31 cellular contexts compared by ENCODE assay signal in the genomic region with DNA sequence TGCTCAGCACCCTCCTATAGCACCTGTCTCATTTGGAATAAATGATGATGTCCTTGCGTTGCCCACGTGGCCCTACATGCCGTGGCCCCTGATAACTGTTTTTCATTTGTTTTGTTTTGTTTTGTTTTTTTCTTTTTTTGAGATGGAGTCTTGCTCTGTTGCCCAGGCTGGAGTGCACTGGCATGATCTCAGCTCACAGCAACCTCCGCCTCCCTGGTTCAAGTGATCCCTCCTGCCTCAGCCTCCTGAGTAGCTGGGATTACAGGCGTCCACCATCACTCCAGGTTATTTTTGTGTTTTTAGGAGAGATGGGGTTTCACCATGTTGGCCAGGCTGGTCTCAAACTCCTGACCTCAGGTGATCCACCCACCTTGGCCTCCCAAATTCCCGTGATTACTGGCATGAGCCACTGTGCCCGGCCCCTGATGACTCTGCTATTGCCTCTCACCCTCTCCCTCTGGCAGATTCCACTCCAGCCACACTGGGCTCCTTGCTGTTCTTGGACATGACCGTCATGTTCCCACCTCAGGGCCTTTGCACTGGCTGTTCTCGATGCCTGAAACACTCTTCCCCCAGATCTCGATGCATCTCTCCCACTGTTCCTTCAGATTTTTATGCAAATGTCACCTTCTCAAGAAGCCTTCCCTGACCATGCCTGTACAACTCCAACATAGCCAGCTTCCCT. TPM values are rescaled to one million over a fixed set of nuclear protein-coding genes. Genes with fewer than 3 reads are reported as not detected.
"Had no signal": no experiment of that assay in that cellular context is flagged by ENCODE, and none has a peak within 500 bp of the region (broad histone marks: within the 10 kb centered on the region; RNA-seq: fewer than 3 reads in every experiment).

No MANE protein-coding gene starts in this region.

- H3K9me3 Mint-ChIP-seq: activated naive CD4-positive, alpha-beta T cell treated with anti-CD3 and anti-CD28 coated beads, Interleukin-2, amount 50 U/mL, for 72 hours; activated naive CD8-positive, alpha-beta T cell treated with anti-CD3 and anti-CD28 coated beads, Interleukin-2, amount 10 ng/mL, durations not matched to agents 7 days and 5 days; activated T-helper 17 cell treated with anti-CD3 and anti-CD28 coated beads, Interleukin-2, amount 50 U/mL, for 72 hours; central memory CD8-positive, alpha-beta T cell had no signal

- H3K27ac ChIP-seq: brain microvascular endothelial cell, coronary artery, esophagus muscularis mucosa, foreskin keratinocyte, gastrocnemius medialis, heart left ventricle had no signal

- ATAC-seq: activated CD4-positive, alpha-beta T cell treated with anti-CD3 and anti-CD28 coated beads for 36 hours; activated CD8-positive, alpha-beta memory T cell treated with anti-CD3 and anti-CD28 coated beads, Interleukin-2, amount 10 ng/mL, durations not matched to agents 7 days and 5 days; activated CD8-positive, alpha-beta T cell treated with anti-CD3 and anti-CD28 coated beads, Interleukin-2, amount 10 ng/mL, durations not matched to agents 7 days and 5 days; activated naive CD4-positive, alpha-beta T cell treated with anti-CD3 and anti-CD28 coated beads, Interleukin-2, amount 50 U/mL, for 72 hours; activated T-helper 17 cell treated with anti-CD3 and anti-CD28 coated beads, Interleukin-2, amount 50 U/mL, for 72 hours; effector memory CD8-positive, alpha-beta T cell; foreskin keratinocyte; gastrocnemius medialis; heart left ventricle had no signal

- H3K9me3 ChIP-seq: esophagus muscularis mucosa, gastrocnemius medialis, heart left ventricle had no signal

- H3K27me3 Mint-ChIP-seq: activated CD4-positive, alpha-beta T cell treated with anti-CD3 and anti-CD28 coated beads for 36 hours; activated CD8-positive, alpha-beta memory T cell treated with anti-CD3 and anti-CD28 coated beads, Interleukin-2, amount 10 ng/mL, durations not matched to agents 7 days and 5 days; activated T-helper 17 cell treated with anti-CD3 and anti-CD28 coated beads, Interleukin-2, amount 50 U/mL, for 72 hours had no signal

- H3K27me3 ChIP-seq: brain microvascular endothelial cell, foreskin keratinocyte, heart left ventricle had no signal

- H3K4me3 ChIP-seq: coronary artery, esophagus muscularis mucosa, gastrocnemius medialis, heart left ventricle had no signal

- DNase-seq: activated CD4-positive, alpha-beta T cell treated with anti-CD3 and anti-CD28 coated beads for 36 hours; activated CD4-positive, alpha-beta T cell treated with anti-CD3 and anti-CD28 coated beads, Interleukin-2, amount 50 U/mL, for 1 hour; activated CD4-positive, alpha-beta T cell treated with anti-CD3 and anti-CD28 coated beads, Interleukin-2, amount 50 U/mL, for 48 hours; activated CD4-positive, CD25-positive, alpha-beta regulatory T cell; activated CD4-positive, CD25-positive, alpha-beta regulatory T cell treated with anti-CD3 and anti-CD28 coated beads, Interleukin-2, amount 50 U/mL, for 72 hours; activated CD8-positive, alpha-beta memory T cell treated with anti-CD3 and anti-CD28 coated beads, Interleukin-2, amount 10 ng/mL, durations not matched to agents 7 days and 5 days; activated CD8-positive, alpha-beta memory T cell treated with anti-CD3 and anti-CD28 coated beads, Interleukin-2, amount 50 U/mL, for 4 hours; activated CD8-positive, alpha-beta T cell treated with anti-CD3 and anti-CD28 coated beads, Interleukin-2, amount 10 ng/mL, durations not matched to agents 7 days and 5 days; activated effector memory CD4-positive, alpha-beta T cell treated with Interleukin-2 at 50 U/mL for 16 hours; activated gamma-delta T cell treated with Interleukin-2 at 50 U/mL for 16 hours; activated naive CD4-positive, alpha-beta T cell treated with Interleukin-2 at 50 U/mL for 16 hours; activated naive CD8-positive, alpha-beta T cell treated with anti-CD3 and anti-CD28 coated beads, Interleukin-2, amount 10 ng/mL, durations not matched to agents 7 days and 5 days; activated T-cell treated with anti-CD3 and anti-CD28 coated beads, Interleukin-2, amount 50 U/mL, for 1 hour; brain microvascular endothelial cell; dermis blood vessel endothelial cell; effector CD4-positive, alpha-beta T cell; effector memory CD8-positive, alpha-beta T cell; erythroblast; foreskin keratinocyte; gastrocnemius medialis; glutamatergic neuron; heart left ventricle; T-helper 2 cell had no signal

- H3K4me1 ChIP-seq: esophagus muscularis mucosa, foreskin keratinocyte, gastrocnemius medialis had no signal

- H3K4me3 Mint-ChIP-seq: activated CD4-positive, alpha-beta T cell treated with anti-CD3 and anti-CD28 coated beads for 36 hours; activated CD8-positive, alpha-beta memory T cell treated with anti-CD3 and anti-CD28 coated beads, Interleukin-2, amount 10 ng/mL, durations not matched to agents 7 days and 5 days; activated CD8-positive, alpha-beta T cell treated with anti-CD3 and anti-CD28 coated beads, Interleukin-2, amount 10 ng/mL, durations not matched to agents 7 days and 5 days; activated naive CD8-positive, alpha-beta T cell treated with anti-CD3 and anti-CD28 coated beads, Interleukin-2, amount 10 ng/mL, durations not matched to agents 7 days and 5 days; activated T-helper 17 cell treated with anti-CD3 and anti-CD28 coated beads, Interleukin-2, amount 50 U/mL, for 72 hours; central memory CD8-positive, alpha-beta T cell; effector memory CD8-positive, alpha-beta T cell had no signal

- H3K36me3 ChIP-seq: brain microvascular endothelial cell, esophagus muscularis mucosa, gastrocnemius medialis, heart left ventricle had no signal

- H3K36me3 Mint-ChIP-seq: activated CD8-positive, alpha-beta memory T cell treated with anti-CD3 and anti-CD28 coated beads, Interleukin-2, amount 10 ng/mL, durations not matched to agents 7 days and 5 days; activated naive CD4-positive, alpha-beta T cell treated with anti-CD3 and anti-CD28 coated beads, Interleukin-2, amount 50 U/mL, for 72 hours; activated naive CD8-positive, alpha-beta T cell treated with anti-CD3 and anti-CD28 coated beads, Interleukin-2, amount 10 ng/mL, durations not matched to agents 7 days and 5 days had no signal

- H3K27ac Mint-ChIP-seq: activated CD4-positive, alpha-beta T cell treated with anti-CD3 and anti-CD28 coated beads for 36 hours; activated CD8-positive, alpha-beta memory T cell treated with anti-CD3 and anti-CD28 coated beads, Interleukin-2, amount 10 ng/mL, durations not matched to agents 7 days and 5 days; activated CD8-positive, alpha-beta T cell treated with anti-CD3 and anti-CD28 coated beads, Interleukin-2, amount 10 ng/mL, durations not matched to agents 7 days and 5 days; activated naive CD4-positive, alpha-beta T cell treated with anti-CD3 and anti-CD28 coated beads, Interleukin-2, amount 50 U/mL, for 72 hours; activated naive CD8-positive, alpha-beta T cell treated with anti-CD3 and anti-CD28 coated beads, Interleukin-2, amount 10 ng/mL, durations not matched to agents 7 days and 5 days; activated T-helper 17 cell treated with anti-CD3 and anti-CD28 coated beads, Interleukin-2, amount 50 U/mL, for 72 hours; effector memory CD8-positive, alpha-beta T cell had no signal

- FAIRE-seq: astrocyte, bronchial epithelial cell had no signal

RNA-seq across cellular contexts. Expression of gene C5AR2, which starts 7.4 kb away (rescaled TPM):
- total RNA-seq: activated CD4-positive, alpha-beta T cell treated with anti-CD3 and anti-CD28 coated beads for 36 hours; activated CD8-positive, alpha-beta memory T cell treated with anti-CD3 and anti-CD28 coated beads for 36 hours; activated naive CD4-positive, alpha-beta T cell treated with anti-CD3 and anti-CD28 coated beads, Interleukin-2, amount 50 U/mL, for 72 hours; astrocyte; foreskin keratinocyte had no signal
- polyA plus RNA-seq: foreskin keratinocyte had no signal

RNA-seq across cellular contexts. Expression of gene C5AR1, which starts 29.7 kb away (rescaled TPM):
- total RNA-seq: dermis blood vessel endothelial cell had no signal
- polyA plus RNA-seq: foreskin keratinocyte had no signal
